8 cellular contexts compared by ENCODE assay signal in the genomic region with DNA sequence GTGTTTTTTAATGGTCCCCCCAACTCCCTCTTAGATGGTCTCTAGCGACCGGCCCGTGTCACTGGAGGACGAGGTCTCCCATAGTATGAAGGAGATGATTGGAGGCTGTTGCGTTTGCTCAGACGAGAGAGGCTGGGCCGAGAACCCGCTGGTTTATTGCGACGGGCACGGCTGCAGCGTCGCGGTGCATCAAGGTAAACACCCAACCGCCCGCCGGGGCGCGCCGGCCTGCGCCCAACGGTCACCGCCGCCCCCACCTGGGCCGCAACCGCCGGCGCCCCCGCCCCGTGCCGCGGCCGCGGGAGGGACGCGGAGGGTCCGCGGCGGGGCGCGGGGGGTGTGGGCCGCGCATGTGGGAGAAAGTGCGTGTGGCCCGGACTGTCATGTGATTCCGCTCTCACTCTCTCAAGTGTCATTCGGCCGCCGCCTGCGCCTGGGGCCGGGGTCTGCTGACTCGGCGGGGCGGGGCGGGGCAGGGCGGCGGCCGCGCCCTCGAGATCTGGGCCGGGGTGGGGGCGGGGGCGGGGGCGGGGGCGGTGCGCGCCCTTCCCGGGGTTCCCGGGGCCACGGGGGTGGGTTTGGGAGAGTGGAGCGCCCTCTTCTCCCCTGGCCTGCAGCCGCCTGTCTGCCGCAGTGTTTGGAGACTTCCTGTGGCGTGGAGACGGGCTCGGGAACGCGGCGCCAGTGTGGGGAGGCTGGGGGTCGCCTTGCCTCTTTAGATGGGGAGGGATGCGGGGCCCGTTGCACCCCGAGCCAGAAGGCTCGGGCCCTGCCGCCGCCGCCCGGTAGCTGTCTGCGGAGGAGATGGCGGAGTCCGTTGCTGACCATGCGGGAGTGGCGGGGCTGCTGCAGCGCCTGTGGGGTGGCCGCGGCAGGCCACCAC. TPM values are rescaled to one million over a fixed set of nuclear protein-coding genes. Genes with fewer than 3 reads are reported as not detected.
DNase-seq lines count a peak whose midpoint lies in the region; ATAC-seq and TF ChIP-seq lines count a peak whose summit lies in the region.

No MANE protein-coding gene starts in this region.

- TF ChIP-seq CTCF in astrocyte of the spinal cord (IDR thresholded peaks at IDR 0.05; ENCODE audit: low read depth, low read length): no peak

- ATAC-seq in HG03442 (IDR thresholded peaks at IDR 0.05; ENCODE audit: unreplicated experiment): peak; percentile 19
- peak; percentile 8 for ATAC-seq in sciatic nerve

- DNase-seq in NCI-H526 (lab: John Stamatoyannopoulos, UW) (peak; percentile 59 to 71), NCI-H526 treated with DMSO at 0.1 percent for 48 hours (lab: John Stamatoyannopoulos, UW) (no peak), T-helper 22 cell (ENCODE audit: low read depth) (peak; percentile 43), astrocyte of the spinal cord (ENCODE audit: low read depth, low spot score) (peak; percentile 54), sciatic nerve (ENCODE audit: low spot score) (peak; percentile 76), DMS153 (lab: John Stamatoyannopoulos, UW) (no peak)

- H3K4me3 ChIP-seq in astrocyte of the spinal cord (ENCODE audit: low read depth, low read length): peak overlapping the region; percentile 78
- peak overlapping the region; percentile 72 for H3K4me3 ChIP-seq in iPS-11a (ENCODE audit: low read depth, low read length)

- in situ Hi-C loops in astrocyte of the spinal cord (cut with HindIII; ENCODE audit: low sequenced_read_pairs): no loop called here

- intact Hi-C loops in sciatic nerve (cut with DNase I): no loop called here

RNA-seq across cellular contexts. Expression of a gene that starts 0.8 kb away (rescaled TPM):
- total RNA-seq in sciatic nerve: 68.1 TPM

RNA-seq across cellular contexts. Expression of a gene that starts 9.4 kb away (rescaled TPM):
- total RNA-seq in sciatic nerve: 3.1 TPM

Comparison
In these comparisons a context has a peak if more than half of its experiments do, and no peak if none do; other contexts are left out.
1. DNase-seq: peak in NCI-H526 (2 of 2), T-helper 22 cell (single experiment), astrocyte of the spinal cord (single experiment) and sciatic nerve (single experiment); none in NCI-H526 treated with DMSO at 0.1 percent for 48 hours (single experiment) and DMS153 (single experiment).